Comparison of ENCODE assay signal across 8 cellular contexts in the genomic region with DNA sequence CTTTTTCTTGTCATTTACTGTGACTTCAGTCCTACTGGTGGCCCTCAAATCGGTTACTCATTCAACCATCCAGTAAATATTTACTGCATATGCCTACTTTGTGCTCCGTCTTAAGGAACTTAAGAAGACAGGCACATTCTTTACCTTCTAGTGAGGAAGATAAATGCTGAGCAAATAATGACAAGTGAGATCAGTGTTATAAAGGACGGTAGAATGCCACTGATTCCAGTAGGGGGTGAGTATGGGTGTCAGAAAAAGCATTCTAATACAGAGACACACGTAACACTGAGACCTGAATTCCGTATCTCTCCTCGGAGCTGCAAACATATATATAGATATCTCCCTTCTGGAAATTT. TPM values are rescaled to one million over a fixed set of nuclear protein-coding genes. Genes with fewer than 3 reads are reported as not detected.
A peak's percentile ranks its signal among the peaks of the same experiment; 100 is the strongest.
DNase-seq lines count a peak whose midpoint lies in the region; ATAC-seq and TF ChIP-seq lines count a peak whose summit lies in the region.

No MANE protein-coding gene starts in this region.

- TF ChIP-seq RAD21 in HCT116 (IDR thresholded peaks at IDR 0.05; ENCODE audit: low read depth): no peak

- TF ChIP-seq CTCF in A673 (conservative IDR thresholded peaks at IDR 0.05; ENCODE audit: low read depth, low read length): peak; percentile 27; the same call in 1 of the 2 replicates
- TF ChIP-seq CTCF in HCT116 (IDR thresholded peaks at IDR 0.05 in 2 of 3, conservative IDR thresholded peaks at IDR 0.05 in 1 of 3; ENCODE audit: borderline replicate concordance in 1 of 3, insufficient read depth in 1 of 3, low read depth in 2 of 3, low read length in 2 of 3): no peak
- no peak for TF ChIP-seq CTCF in lower lobe of right lung (IDR thresholded peaks at IDR 0.05)
- TF ChIP-seq CTCF in GM10266 (IDR thresholded peaks at IDR 0.05; ENCODE audit: control insufficient read depth, insufficient read depth, low read depth, missing control alignments): no peak

- no peaks in the 10 kb centered on the region for H4K20me1 ChIP-seq in HCT116 (ENCODE audit: insufficient read depth)

- ATAC-seq in HCT116: no peak
- no peak for ATAC-seq in lower lobe of right lung
- no peak for ATAC-seq in HG03196 (IDR thresholded peaks at IDR 0.05; ENCODE audit: unreplicated experiment)
- ATAC-seq in GM18505 (IDR thresholded peaks at IDR 0.05; ENCODE audit: unreplicated experiment): no peak

- H3K4me3 ChIP-seq in A673 (ENCODE audit: low read depth, low read length, poor library complexity, severe bottlenecking) (peak overlapping the region; percentile 90), HCT116 (replicated peaks in 1 of 2; ENCODE audit: low read depth in 1 of 2, low read length in 2 of 2) (peak overlapping the region; percentile 56 to 85; a peak in 3 of 4 replicates), lower lobe of right lung (peak overlapping the region; percentile 85)

- intact Hi-C loops in A673 (cut with micrococcal nuclease; ENCODE audit: unreplicated experiment): no loop called here
- intact Hi-C loops in HCT116 (cut with micrococcal nuclease): no loop called here
- intact Hi-C loops in lower lobe of right lung (cut with DNase I): loop anchor here (10.0 kb wide), 1 partner anchor 290 kb away; the partner anchor contains the start of genes DDIAS and PRCP

- H3K9ac ChIP-seq in HCT116 (ENCODE audit: low read length): 0 out of 2 replicates have a peak overlapping the region, but pooled peaks have one; percentile 88

- no peaks in the 10 kb centered on the region for H3K9me3 ChIP-seq in A673 (ENCODE audit: low read depth, low read length, poor library complexity, severe bottlenecking)
- no peaks in the 10 kb centered on the region for H3K9me3 ChIP-seq in HCT116 (ENCODE audit: control insufficient read depth in 1 of 2, insufficient read depth in 1 of 2, low read depth in 1 of 2, low read length in 2 of 2)
- H3K9me3 ChIP-seq in lower lobe of right lung: no peaks in the 10 kb centered on the region

- POLR2A ChIA-PET in A673 (lab: Charles Lee; ENCODE audit: low non-redundant PET) (no interaction called here), HCT116 (lab: Charles Lee) (no interaction called here)

- BruUV-seq in A673 (replicated peaks; lab: Mats Ljungman, UMichigan): no TSS peak
- BruUV-seq in HCT116 (replicated peaks; lab: Mats Ljungman, UMichigan): no TSS peak

- peaks cover 7% of the 10 kb centered on the region for H3K4me1 ChIP-seq in A673 (ENCODE audit: insufficient read depth, low read length, poor library complexity, severe bottlenecking)
- peaks cover 12 to 19% of the 10 kb centered on the region in 2 experiments for H3K4me1 ChIP-seq in HCT116 (ENCODE audit: control insufficient read depth in 1 of 2, insufficient read depth in 2 of 2, low read length in 2 of 2)
- peaks cover 33% of the 10 kb centered on the region for H3K4me1 ChIP-seq in lower lobe of right lung

- CTCF ChIA-PET in A673 (lab: Charles Lee): no interaction called here
- CTCF ChIA-PET in HCT116 (lab: Charles Lee): no interaction called here

- peaks cover 21% of the 10 kb centered on the region for H3K79me2 ChIP-seq in HCT116 (ENCODE audit: insufficient read depth, low read length)

- H3K27me3 ChIP-seq in A673 (replicated peaks; ENCODE audit: insufficient read depth, low read depth, low read length, poor library complexity): no peaks in the 10 kb centered on the region
- H3K27me3 ChIP-seq in HCT116 (ENCODE audit: insufficient read depth, low read length): no peaks in the 10 kb centered on the region
- H3K27me3 ChIP-seq in lower lobe of right lung (ENCODE audit: low read depth): no peaks in the 10 kb centered on the region

- no peak overlapping the region for H2AFZ ChIP-seq in HCT116 (ENCODE audit: low read depth, low read length, poor library complexity, severe bottlenecking)

- no peaks in the 10 kb centered on the region for H3K9me2 ChIP-seq in HCT116 (ENCODE audit: insufficient read depth)

- TF ChIP-seq POLR2A in HCT116 (IDR thresholded peaks at IDR 0.05; ENCODE audit: borderline replicate concordance, extremely low read depth, insufficient read depth, insufficient read length) (no peak), GM18505 (IDR thresholded peaks at IDR 0.05; ENCODE audit: borderline replicate concordance, extremely low read depth, insufficient read depth, insufficient read length) (no peak)

- H3K27ac ChIP-seq in A673 (ENCODE audit: low read depth, low read length, poor library complexity, severe bottlenecking) (peak overlapping the region; percentile 91), HCT116 (ENCODE audit: low read depth, low read length) (no peak overlapping the region), angular gyrus (ENCODE audit: low read depth, low read length) (peak overlapping the region; percentile 4), lower lobe of right lung (peak overlapping the region; percentile 94)

- H3K36me3 ChIP-seq in A673 (ENCODE audit: insufficient read depth, low read length, poor library complexity, severe bottlenecking): peaks cover 23% of the 10 kb centered on the region
- H3K36me3 ChIP-seq in HCT116 (ENCODE audit: control insufficient read depth in 1 of 2, insufficient read depth in 2 of 2, low read length in 2 of 2): peaks cover 9 to 11% of the 10 kb centered on the region in 2 experiments; a peak in 3 of 4 replicates
- H3K36me3 ChIP-seq in lower lobe of right lung: peaks cover 34% of the 10 kb centered on the region

- peak; percentile 31 for DNase-seq in A673 (ENCODE audit: low spot score)
- no peak for DNase-seq in HCT116 (ENCODE audit: low read depth, low spot score)
- DNase-seq in lower lobe of right lung: no peak
- no peak for DNase-seq in GM10266 (ENCODE audit: extremely low spot score)
- DNase-seq in DMS153 treated with DMSO at 0.1 percent for 48 hours (lab: John Stamatoyannopoulos, UW; ENCODE audit: unreplicated experiment): no peak

- H3K4me2 ChIP-seq in HCT116 (ENCODE audit: low read length): peak overlapping the region; percentile 99

- RAD21 ChIA-PET in HCT116 (lab: Charles Lee; ENCODE audit: low non-redundant PET in 1 of 2, low total read pairs in 2 of 2, uncharacterized antibody in 2 of 2, unreplicated experiment in 2 of 2): no interaction called here

TF ChIP-seq in HCT116, 20 proteins besides CTCF, POLR2A, EP300 and RAD21 (continues in another document):
- TF ChIP-seq REST (IDR thresholded peaks at IDR 0.05; ENCODE audit: low read depth) (no peak), ZNF274 (IDR thresholded peaks at IDR 0.05; ENCODE audit: low read depth, low read length) (no peak), EZH2phosphoT487 (IDR thresholded peaks at IDR 0.05; ENCODE audit: borderline replicate concordance) (no peak), TCF7L2 (IDR thresholded peaks at IDR 0.05; ENCODE audit: borderline replicate concordance, extremely low read depth, insufficient read depth, insufficient read length) (no peak), FOSL1 (IDR thresholded peaks at IDR 0.05; ENCODE audit: low read depth) (no peak), SP1 (IDR thresholded peaks at IDR 0.05; ENCODE audit: low read depth) (no peak), SIN3A (IDR thresholded peaks at IDR 0.05; ENCODE audit: low read depth) (no peak), YY1 (IDR thresholded peaks at IDR 0.05; ENCODE audit: extremely low read depth, insufficient replicate concordance, low read depth, low read length) (no peak), ELF1 (IDR thresholded peaks at IDR 0.05; ENCODE audit: borderline replicate concordance, low read depth) (no peak)
- TF ChIP-seq, protein P1, sequence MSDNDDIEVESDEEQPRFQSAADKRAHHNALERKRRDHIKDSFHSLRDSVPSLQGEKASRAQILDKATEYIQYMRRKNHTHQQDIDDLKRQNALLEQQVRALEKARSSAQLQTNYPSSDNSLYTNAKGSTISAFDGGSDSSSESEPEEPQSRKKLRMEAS (IDR thresholded peaks at IDR 0.05): no peak

RNA-seq across cellular contexts. Expression of gene ANKRD42, which starts 1.6 kb away (rescaled TPM):
- total RNA-seq in A673 (2021) (11.0 and 11.3 TPM in 2 replicates), HCT116 (2021; ENCODE audit: unreplicated experiment) (5.4 TPM), lower lobe of right lung (15.9 TPM)
- 4.2 and 5.6 TPM in 2 replicates for polyA plus RNA-seq in HCT116 (2012)

RNA-seq across cellular contexts. Expression of gene PCF11, which starts 38.2 kb away (rescaled TPM):
- total RNA-seq in A673 (2021) (71.7 and 77.5 TPM in 2 replicates), HCT116 (2021; ENCODE audit: unreplicated experiment) (41.9 TPM), lower lobe of right lung (58.6 TPM)
- 18.2 and 20.4 TPM in 2 replicates for polyA plus RNA-seq in HCT116 (2012)
